1 cellular context compared by ENCODE assay signal in genomic region chr1:234956821-234957329, GRCh38.
A peak's percentile ranks its signal among the peaks of the same experiment; 100 is the strongest.
TF ChIP-seq lines count a peak whose summit lies in the region.

No MANE protein-coding gene starts in this region.

TF ChIP-seq in HepG2, 621 proteins besides CTCF, POLR2A, EP300 and RAD21 (continued from another document and continues in another):
- TF ChIP-seq MNT (IDR thresholded peaks at IDR 0.05) (no peak), RELA (CRISPR knock-in tag; IDR thresholded peaks at IDR 0.05) (no peak), ZBED4 (CRISPR knock-in tag; IDR thresholded peaks at IDR 0.05; ENCODE audit: borderline replicate concordance) (no peak), SNAPC4 (CRISPR knock-in tag; IDR thresholded peaks at IDR 0.05) (no peak), KDM1A (CRISPR knock-in tag; IDR thresholded peaks at IDR 0.05) (peak; percentile 98), BCLAF1 (IDR thresholded peaks at IDR 0.05) (no peak), NONO (IDR thresholded peaks at IDR 0.05) (no peak), NONO (CRISPR knock-in tag; conservative IDR thresholded peaks at IDR 0.05) (no peak), MTF1 (CRISPR knock-in tag; IDR thresholded peaks at IDR 0.05) (no peak), ZNF740 (CRISPR knock-in tag; IDR thresholded peaks at IDR 0.05) (peak; percentile 59), ZNF343 (CRISPR knock-in tag; IDR thresholded peaks at IDR 0.05) (no peak), ZNF770 (CRISPR knock-in tag; IDR thresholded peaks at IDR 0.05) (0 out of 2 replicates have a peak, but pooled peaks have one; percentile 3), ZBTB40 (IDR thresholded peaks at IDR 0.05) (no peak), ZBTB40 (CRISPR knock-in tag; IDR thresholded peaks at IDR 0.05) (no peak; the same call in 1 of the 2 replicates), MTF2 (CRISPR knock-in tag; IDR thresholded peaks at IDR 0.05; ENCODE audit: borderline replicate concordance) (no peak), MTA3 (CRISPR knock-in tag; IDR thresholded peaks at IDR 0.05) (no peak), WIZ (CRISPR knock-in tag; IDR thresholded peaks at IDR 0.05) (no peak), THAP9 (CRISPR knock-in tag; IDR thresholded peaks at IDR 0.05; ENCODE audit: borderline replicate concordance) (0 out of 2 replicates have a peak, but pooled peaks have one; percentile 5), BRD4 (CRISPR knock-in tag; IDR thresholded peaks at IDR 0.05) (peak; percentile 56), ZMYM3 (CRISPR knock-in tag; IDR thresholded peaks at IDR 0.05) (peak; percentile 99), CEBPB (IDR thresholded peaks at IDR 0.05; ENCODE audit: borderline replicate concordance, low read depth, low read length) (peak; percentile 50; the same call in 1 of the 2 replicates)
